Comparison of ENCODE assay signal across 1 cellular context in genomic region chr11:9314291-9315077, GRCh38.
TF ChIP-seq lines count a peak whose summit lies in the region.

Gene TMEM41B, minus strand, starts transcription at chr11:9314593. Its CDS starts 152 bp downstream, at chr11:9314441.

TF ChIP-seq in HepG2, 621 proteins besides CTCF, POLR2A, EP300 and RAD21 (continued from another document):
- no peak for TF ChIP-seq ZNF280B (CRISPR knock-in tag; IDR thresholded peaks at IDR 0.05; ENCODE audit: borderline replicate concordance)
- TF ChIP-seq ZNF558 (CRISPR knock-in tag; IDR thresholded peaks at IDR 0.05; ENCODE audit: borderline replicate concordance), result no peak; the same call in 1 of the 2 replicates
- TF ChIP-seq SP4 (CRISPR knock-in tag; IDR thresholded peaks at IDR 0.05), result peak; percentile 99
- peak; percentile 76 for TF ChIP-seq KMT2B (CRISPR knock-in tag; IDR thresholded peaks at IDR 0.05)
- TF ChIP-seq ZBTB20 (CRISPR knock-in tag; IDR thresholded peaks at IDR 0.05; ENCODE audit: borderline replicate concordance, low read depth), result no peak; the same call in 1 of the 2 replicates
- TF ChIP-seq BRCA1 (CRISPR knock-in tag; IDR thresholded peaks at IDR 0.05), result 0 out of 2 replicates have a peak, but pooled peaks have one; percentile 82
- TF ChIP-seq ZNF512B (CRISPR knock-in tag; IDR thresholded peaks at IDR 0.05; ENCODE audit: borderline replicate concordance), result no peak
- TF ChIP-seq THAP8 (CRISPR knock-in tag; IDR thresholded peaks at IDR 0.05; ENCODE audit: borderline replicate concordance), result no peak; the same call in 1 of the 2 replicates
- TF ChIP-seq ATAD3A (CRISPR knock-in tag; IDR thresholded peaks at IDR 0.05), result no peak
- no peak for TF ChIP-seq ZNF225 (CRISPR knock-in tag; IDR thresholded peaks at IDR 0.05)
- TF ChIP-seq ZNF138 (CRISPR knock-in tag; IDR thresholded peaks at IDR 0.05; ENCODE audit: low read depth), result peak; percentile 73
- no peak for TF ChIP-seq SRSF9 (IDR thresholded peaks at IDR 0.05; ENCODE audit: borderline replicate concordance, insufficient read depth, low read depth, low read length, poor library complexity, severe bottlenecking)
- TF ChIP-seq ZNF414 (CRISPR knock-in tag; IDR thresholded peaks at IDR 0.05), result peak; percentile 23
- TF ChIP-seq ZNF644 (CRISPR knock-in tag; IDR thresholded peaks at IDR 0.05; ENCODE audit: low read depth), result no peak
- no peak for TF ChIP-seq ZBTB3 (CRISPR knock-in tag; IDR thresholded peaks at IDR 0.05; ENCODE audit: borderline replicate concordance, low read depth)
- TF ChIP-seq IRX3 (CRISPR knock-in tag; IDR thresholded peaks at IDR 0.05; ENCODE audit: borderline replicate concordance, low read depth), result no peak
- TF ChIP-seq ZSCAN12 (CRISPR knock-in tag; IDR thresholded peaks at IDR 0.05), result no peak
- no peak for TF ChIP-seq ADNP (CRISPR knock-in tag; IDR thresholded peaks at IDR 0.05)
- no peak for TF ChIP-seq NFE2L2 (IDR thresholded peaks at IDR 0.05; ENCODE audit: low read length)
- TF ChIP-seq ZNF569 (CRISPR knock-in tag; IDR thresholded peaks at IDR 0.05; ENCODE audit: borderline replicate concordance), result no peak
- TF ChIP-seq HMG20A (CRISPR knock-in tag; IDR thresholded peaks at IDR 0.05; ENCODE audit: borderline replicate concordance), result no peak
- no peak for TF ChIP-seq PRDM4 (CRISPR knock-in tag; IDR thresholded peaks at IDR 0.05; ENCODE audit: borderline replicate concordance)
- TF ChIP-seq TFAP4 (IDR thresholded peaks at IDR 0.05; ENCODE audit: borderline replicate concordance, low read depth), result peak; percentile 74
- peak; percentile 61 for TF ChIP-seq BHLHE40 (IDR thresholded peaks at IDR 0.05; ENCODE audit: low read length)
- TF ChIP-seq ZNF850 (CRISPR knock-in tag; conservative IDR thresholded peaks at IDR 0.05), result no peak
- TF ChIP-seq ZNF766 (CRISPR knock-in tag; IDR thresholded peaks at IDR 0.05; ENCODE audit: borderline replicate concordance), result no peak
- no peak; the same call in 1 of the 2 replicates for TF ChIP-seq ZBTB14 (CRISPR knock-in tag; IDR thresholded peaks at IDR 0.05)
- no peak for TF ChIP-seq SMAD9 (CRISPR knock-in tag; IDR thresholded peaks at IDR 0.05)
- peak; percentile 71; the same call in 1 of the 3 replicates for TF ChIP-seq MXI1 (IDR thresholded peaks at IDR 0.05; ENCODE audit: borderline replicate concordance, low read depth, low read length)
- no peak; the same call in 1 of the 2 replicates for TF ChIP-seq ZNF224 (CRISPR knock-in tag; IDR thresholded peaks at IDR 0.05)
- TF ChIP-seq GLMP (CRISPR knock-in tag; IDR thresholded peaks at IDR 0.05; ENCODE audit: borderline replicate concordance), result no peak
- TF ChIP-seq ZNF784 (CRISPR knock-in tag; IDR thresholded peaks at IDR 0.05; ENCODE audit: borderline replicate concordance), result no peak; the same call in none of the 2 replicates
- TF ChIP-seq NFKBIZ (CRISPR knock-in tag; IDR thresholded peaks at IDR 0.05), result no peak
- TF ChIP-seq ZNF264 (CRISPR knock-in tag; IDR thresholded peaks at IDR 0.05), result peak; percentile 46; the same call in 1 of the 2 replicates
- 0 out of 4 replicates have a peak, but pooled peaks of 1 of the 2 experiments have one; percentile 44 for TF ChIP-seq REST (IDR thresholded peaks at IDR 0.05; ENCODE audit: borderline replicate concordance in 1 of 2, low read depth in 1 of 2, low read length in 2 of 2)
